21 cellular contexts compared by ENCODE assay signal in genomic region chr7:50954245-50954644, GRCh38.
"Had no signal": no experiment of that assay in that cellular context is flagged by ENCODE, and none has a peak within 500 bp of the region (broad histone marks: within the 10 kb centered on the region; RNA-seq: fewer than 3 reads in every experiment).

No MANE protein-coding gene starts in this region.

- H3K4me1 ChIP-seq: foreskin keratinocyte, stomach, uterus had no signal

- DNase-seq: activated CD4-positive, alpha-beta T cell treated with anti-CD3 and anti-CD28 coated beads for 1 hour; activated CD8-positive, alpha-beta memory T cell treated with anti-CD3 and anti-CD28 coated beads for 24 hours; activated CD8-positive, alpha-beta memory T cell treated with anti-CD3 and anti-CD28 coated beads, Interleukin-2, amount 50 U/mL, for 4 hours; activated T-cell treated with anti-CD3 and anti-CD28 coated beads, Interleukin-2, amount 50 U/mL, for 24 hours; erythroblast; foreskin keratinocyte; kidney glomerular epithelial cell; small intestine; stomach; T-cell; transverse colon; WERI-Rb-1 had no signal

- H3K9me3 ChIP-seq: uterus had no signal

- H3K4me3 ChIP-seq: cardiac muscle cell, hepatocyte, stomach, transverse colon, uterus had no signal

- H3K36me3 ChIP-seq: cardiac muscle cell, stomach, transverse colon, uterus, WERI-Rb-1 had no signal

- H3K4me2 ChIP-seq: hepatocyte had no signal

- H3K79me2 ChIP-seq: hepatocyte had no signal

- H3K27me3 Mint-ChIP-seq: activated naive CD8-positive, alpha-beta T cell; activated T-cell treated with anti-CD3 and anti-CD28 coated beads, Interleukin-2, amount 50 U/mL, for 24 hours; activated T-helper 17 cell treated with anti-CD3 and anti-CD28 coated beads, Interleukin-2, amount 50 U/mL, for 72 hours; memory B cell; stimulated activated memory B cell treated with anti-CD40 and anti-IgM and Interleukin-4, amounts not matched to agents 10 μg/mL and 1 μg/mL and 100 μg/mL, for 72 hours had no signal

- H3K27me3 ChIP-seq: cardiac muscle cell, hepatocyte, stomach, transverse colon, uterus had no signal

- H3K27ac ChIP-seq: cardiac muscle cell, foreskin keratinocyte, stomach, transverse colon, uterus, WERI-Rb-1 had no signal

- H3K27ac Mint-ChIP-seq: activated naive CD8-positive, alpha-beta T cell; activated T-cell treated with anti-CD3 and anti-CD28 coated beads, Interleukin-2, amount 50 U/mL, for 24 hours; activated T-helper 17 cell treated with anti-CD3 and anti-CD28 coated beads, Interleukin-2, amount 50 U/mL, for 72 hours; memory B cell; nephron; stimulated activated memory B cell treated with anti-CD40 and anti-IgM and Interleukin-4, amounts not matched to agents 10 μg/mL and 1 μg/mL and 100 μg/mL, for 72 hours; T-cell; T-helper 2 cell treated with Interferon-gamma antibody and Interleukin-4, amounts not matched to agents 5 μg/mL and 100 μg/mL, for 36 hours had no signal

- H3K36me3 Mint-ChIP-seq: activated naive CD8-positive, alpha-beta T cell; memory B cell; stimulated activated memory B cell treated with anti-CD40 and anti-IgM and Interleukin-4, amounts not matched to agents 10 μg/mL and 1 μg/mL and 100 μg/mL, for 72 hours; T-cell had no signal

- H2AFZ ChIP-seq: hepatocyte had no signal

- H3K9me3 Mint-ChIP-seq: T-helper 2 cell treated with Interferon-gamma antibody and Interleukin-4, amounts not matched to agents 5 μg/mL and 100 μg/mL, for 36 hours had no signal

- H3K4me3 Mint-ChIP-seq: activated naive CD8-positive, alpha-beta T cell; activated T-cell treated with anti-CD3 and anti-CD28 coated beads, Interleukin-2, amount 50 U/mL, for 24 hours; activated T-helper 17 cell treated with anti-CD3 and anti-CD28 coated beads, Interleukin-2, amount 50 U/mL, for 72 hours; memory B cell; nephron; stimulated activated memory B cell treated with anti-CD40 and anti-IgM and Interleukin-4, amounts not matched to agents 10 μg/mL and 1 μg/mL and 100 μg/mL, for 72 hours; T-cell; T-helper 2 cell treated with Interferon-gamma antibody and Interleukin-4, amounts not matched to agents 5 μg/mL and 100 μg/mL, for 36 hours had no signal

- H3K4me1 Mint-ChIP-seq: activated T-helper 17 cell treated with anti-CD3 and anti-CD28 coated beads, Interleukin-2, amount 50 U/mL, for 72 hours; memory B cell; nephron; stimulated activated memory B cell treated with anti-CD40 and anti-IgM and Interleukin-4, amounts not matched to agents 10 μg/mL and 1 μg/mL and 100 μg/mL, for 72 hours; T-cell had no signal
